17 cellular contexts compared by ENCODE assay signal in genomic region chr19:19619849-19620210, GRCh38. TPM values are rescaled to one million over a fixed set of nuclear protein-coding genes. Genes with fewer than 3 reads are reported as not detected.
A peak's percentile ranks its signal among the peaks of the same experiment; 100 is the strongest.
DNase-seq lines count a peak whose midpoint lies in the region; ATAC-seq, FAIRE-seq and TF ChIP-seq lines count a peak whose summit lies in the region.
"Had no signal": no experiment of that assay in that cellular context is flagged by ENCODE, and none has a peak within 500 bp of the region (broad histone marks: within the 10 kb centered on the region; RNA-seq: fewer than 3 reads in every experiment).

No MANE protein-coding gene starts in this region.

- no peaks in the 10 kb centered on the region for H3K79me2 ChIP-seq in HepG2 (ENCODE audit: insufficient read depth, low read length)

- POLR2A ChIA-PET in HepG2 (lab: Yijun Ruan, JAX): no interaction called here
- POLR2A ChIA-PET in naive thymus-derived CD4-positive, alpha-beta T cell (lab: Charles Lee): interaction anchor here (1.6 to 2.6 kb wide), 3 partner anchors 17 to 202 kb away, joined by 4 to 9 read pairs (median 8); partner anchors contain the start of gene ZNF506

- in situ Hi-C loops in HepG2 (cut with HindIII; ENCODE audit: extremely low pct_ligation_motif_present, low pct_unique_long_range_greater_than_20kb): no loop called here

- no peak overlapping the region for H3K4me3 Mint-ChIP-seq in dendritic cell treated with granulocyte-macrophage colony-stimulating factor and Interleukin-4, amounts not matched to agents 40 ng/mL and 50 ng/mL, for 4 days
- no peak overlapping the region for H3K4me3 Mint-ChIP-seq in naive thymus-derived CD4-positive, alpha-beta T cell

- peaks cover 30% of the 10 kb centered on the region for H3K4me1 Mint-ChIP-seq in dendritic cell treated with granulocyte-macrophage colony-stimulating factor and Interleukin-4, amounts not matched to agents 40 ng/mL and 50 ng/mL, for 4 days (ENCODE audit: low read depth)
- H3K4me1 Mint-ChIP-seq in naive thymus-derived CD4-positive, alpha-beta T cell: peaks cover 34 to 58% (median 43%) of the 10 kb centered on the region in 7 donors

- H3K36me3 Mint-ChIP-seq in dendritic cell treated with granulocyte-macrophage colony-stimulating factor and Interleukin-4, amounts not matched to agents 40 ng/mL and 50 ng/mL, for 4 days (ENCODE audit: low read depth): peaks cover 27% of the 10 kb centered on the region
- H3K36me3 Mint-ChIP-seq in naive thymus-derived CD4-positive, alpha-beta T cell: peaks cover 0 to 29% (median 11%) of the 10 kb centered on the region in 5 donors

- ATAC-seq in HepG2: no peak
- ATAC-seq in right lobe of liver: no peak
- no peak for ATAC-seq in naive thymus-derived CD4-positive, alpha-beta T cell
- no peak for ATAC-seq in GM18909 (IDR thresholded peaks at IDR 0.05; ENCODE audit: poor library complexity, unreplicated experiment)
- no peak for ATAC-seq in Right ventricle myocardium inferior

- no peak for DNase-seq in HepG2 (ENCODE audit: low spot score)
- no peak for DNase-seq in right lobe of liver
- DNase-seq in naive thymus-derived CD4-positive, alpha-beta T cell: no peak
- DNase-seq in OCI-M1 (lab: John Stamatoyannopoulos, UW): no peak
- DNase-seq in NCI-H524 treated with DMSO at 0.1 percent for 48 hours (lab: John Stamatoyannopoulos, UW): no peak
- no peak for DNase-seq in Right ventricle myocardium inferior (ENCODE audit: missing footprints)
- DNase-seq: C1 segment of cervical spinal cord, Caco-2, NCI-H1048, NCI-H1436 treated with DMSO at 0.1 percent for 48 hours, NCI-H2029 treated with DMSO at 0.1 percent for 48 hours, NCI-H2171 treated with DMSO at 0.1 percent for 48 hours, NCI-H446 treated with DMSO at 0.1 percent for 48 hours, NCI-H774 had no signal

- CTCF ChIA-PET in HepG2 (lab: Yijun Ruan, JAX; ENCODE audit: low intra/inter-chr PET ratio, low total read pairs): no interaction called here
- CTCF ChIA-PET in naive thymus-derived CD4-positive, alpha-beta T cell (lab: Charles Lee): interaction anchor here (0.6 to 1.8 kb wide), 2 partner anchors 7 to 66 kb away, joined by 3 to 7 read pairs; no protein-coding TSS in a partner anchor

- no peak overlapping the region for H2AFZ ChIP-seq in HepG2 (ENCODE audit: low read length)

- H3K9ac ChIP-seq in HepG2 (ENCODE audit: insufficient read depth, low read depth, low read length): no peak overlapping the region

- H3K27ac Mint-ChIP-seq in dendritic cell treated with granulocyte-macrophage colony-stimulating factor and Interleukin-4, amounts not matched to agents 40 ng/mL and 50 ng/mL, for 4 days: peak overlapping the region; percentile 56
- H3K27ac Mint-ChIP-seq in naive thymus-derived CD4-positive, alpha-beta T cell: peak overlapping the region in 5 of 9 donors; percentile 62 to 95 (median 74)

- 18% methylated on average over 7 of the region's 7 CpGs for WGBS in HepG2 (ENCODE audit: low lambda C conversion rate)
- WGBS in right lobe of liver (ENCODE audit: insufficient coverage, low coverage, low lambda C conversion rate, missing lambda C conversion rate): 79% methylated on average over 6 of the region's 7 CpGs

- intact Hi-C loops in HepG2 (cut with micrococcal nuclease; ENCODE audit: unreplicated experiment) (no loop called here), right lobe of liver (cut with DNase I) (no loop called here), Right ventricle myocardium inferior (cut with DNase I) (no loop called here)
- intact Hi-C loops in dendritic cell treated with granulocyte-macrophage colony-stimulating factor and Interleukin-4, amounts not matched to agents 40 ng/mL and 50 ng/mL, for 4 days (cut with micrococcal nuclease): loop anchor here (2.0 kb wide), 1 partner anchor 43 kb away; the partner anchor contains the start of gene ATP13A1
- intact Hi-C loops in naive thymus-derived CD4-positive, alpha-beta T cell (cut with micrococcal nuclease): loop anchor here (2.0 to 10.0 kb wide), 2 partner anchors 43 to 425 kb away; partner anchors contain the start of genes ATP13A1 (in 1 of the 2), BORCS8 (in 1 of the 2) and RFXANK (in 1 of the 2)

- no peak overlapping the region for H3K4me3 ChIP-seq in HepG2 (replicated peaks in 1 of 3; ENCODE audit: insufficient read depth in 1 of 3, low read depth in 2 of 3, low read length in 3 of 3)
- no peak overlapping the region for H3K4me3 ChIP-seq in right lobe of liver
- no peak overlapping the region for H3K4me3 ChIP-seq in naive thymus-derived CD4-positive, alpha-beta T cell (ENCODE audit: low read length)

- no TSS peak for BruUV-seq in HepG2 (replicated peaks; lab: Mats Ljungman, UMichigan)

- TF ChIP-seq EP300 in HepG2 (IDR thresholded peaks at IDR 0.05; ENCODE audit: low read depth in 2 of 2, low read length in 2 of 2) (no peak), HepG2 (CRISPR knock-in tag; IDR thresholded peaks at IDR 0.05; ENCODE audit: borderline replicate concordance) (no peak)

- no peaks in the 10 kb centered on the region for H3K9me3 Mint-ChIP-seq in dendritic cell treated with granulocyte-macrophage colony-stimulating factor and Interleukin-4, amounts not matched to agents 40 ng/mL and 50 ng/mL, for 4 days
- H3K9me3 Mint-ChIP-seq in naive thymus-derived CD4-positive, alpha-beta T cell: no peaks in the 10 kb centered on the region

- TF ChIP-seq CTCF in HepG2 (CRISPR knock-in tag; IDR thresholded peaks at IDR 0.05): no peak
- TF ChIP-seq CTCF in right lobe of liver (IDR thresholded peaks at IDR 0.05): no peak

- H3K27me3 ChIP-seq in HepG2 (ENCODE audit: control insufficient read depth in 1 of 2, insufficient read depth in 2 of 2, low read length in 2 of 2): no peaks in the 10 kb centered on the region; a peak in 1 of 5 replicates
- no peaks in the 10 kb centered on the region for H3K27me3 ChIP-seq in right lobe of liver
- no peaks in the 10 kb centered on the region for H3K27me3 ChIP-seq in naive thymus-derived CD4-positive, alpha-beta T cell (ENCODE audit: control insufficient read depth in 2 of 2, insufficient read depth in 2 of 2, low read length in 2 of 2)

- TF ChIP-seq RAD21 in HepG2 (CRISPR knock-in tag; IDR thresholded peaks at IDR 0.05): no peak

- FAIRE-seq in HepG2 (lab: Jason Lieb, UNC): no peak
- FAIRE-seq: H54 had no signal

- H3K9me3 ChIP-seq in HepG2 (ENCODE audit: low read length): no peaks in the 10 kb centered on the region
- no peaks in the 10 kb centered on the region for H3K9me3 ChIP-seq in right lobe of liver
- no peaks in the 10 kb centered on the region for H3K9me3 ChIP-seq in naive thymus-derived CD4-positive, alpha-beta T cell (ENCODE audit: control insufficient read depth in 2 of 3, low read length in 3 of 3)
- H3K9me3 ChIP-seq: Caco-2 had no signal

- peaks cover 9% of the 10 kb centered on the region for H3K27me3 Mint-ChIP-seq in dendritic cell treated with granulocyte-macrophage colony-stimulating factor and Interleukin-4, amounts not matched to agents 40 ng/mL and 50 ng/mL, for 4 days
- H3K27me3 Mint-ChIP-seq in naive thymus-derived CD4-positive, alpha-beta T cell: no peaks in the 10 kb centered on the region

- no peaks in the 10 kb centered on the region for H4K20me1 ChIP-seq in HepG2 (ENCODE audit: insufficient read depth, low read length)

- no peak overlapping the region for H3K27ac ChIP-seq in HepG2 (ENCODE audit: extremely low read length, insufficient read depth, low read length)
- no peak overlapping the region for H3K27ac ChIP-seq in right lobe of liver
- no peak overlapping the region for H3K27ac ChIP-seq in naive thymus-derived CD4-positive, alpha-beta T cell (ENCODE audit: low read depth, low read length)

- TF ChIP-seq POLR2A in HepG2 (IDR thresholded peaks at IDR 0.05; ENCODE audit: insufficient read depth in 1 of 2, low read depth in 2 of 2, low read length in 2 of 2) (no peak), right lobe of liver (IDR thresholded peaks at IDR 0.05) (no peak)

- H3K4me1 ChIP-seq in HepG2 (ENCODE audit: insufficient read depth, low read length): peaks cover 24% of the 10 kb centered on the region
- H3K4me1 ChIP-seq in right lobe of liver: no peaks in the 10 kb centered on the region
- H3K4me1 ChIP-seq in naive thymus-derived CD4-positive, alpha-beta T cell (ENCODE audit: control insufficient read depth in 2 of 2, insufficient read depth in 2 of 2, low read length in 2 of 2): peaks cover 16 to 23% of the 10 kb centered on the region in 2 donors
- H3K4me1 ChIP-seq: Caco-2 had no signal

- no peaks in the 10 kb centered on the region for H3K36me3 ChIP-seq in HepG2 (replicated peaks in 1 of 2; ENCODE audit: control insufficient read depth in 1 of 2, insufficient read depth in 2 of 2, low read length in 2 of 2)
- no peaks in the 10 kb centered on the region for H3K36me3 ChIP-seq in right lobe of liver
- H3K36me3 ChIP-seq in naive thymus-derived CD4-positive, alpha-beta T cell (ENCODE audit: control insufficient read depth in 2 of 3, insufficient read depth in 3 of 3, low read length in 3 of 3): peaks cover 0 to 15% (median 0%) of the 10 kb centered on the region in 3 experiments

- peak overlapping the region; percentile 42; the same call in 1 of the 2 replicates for H3K4me2 ChIP-seq in HepG2 (ENCODE audit: low read depth, low read length)

RNA-seq across cellular contexts. Expression of gene PBX4, which starts 1.3 kb away (rescaled TPM):
- not detected in 2 replicates for total RNA-seq in HepG2 (2016; rRNA removed; fragmentation: Illumina TruSeq; extraction: Trizol)
- total RNA-seq in HepG2 (2016; cell fraction: cytosol; rRNA removed; fragmentation: Illumina TruSeq; extraction: Trizol; ENCODE audit: low read depth): not detected in 2 replicates
- total RNA-seq in HepG2 (2016; cell fraction: insoluble cytoplasmic fraction; rRNA removed; fragmentation: Illumina TruSeq; extraction: Trizol): not detected in 2 replicates
- not detected in 2 replicates for total RNA-seq in HepG2 (2016; cell fraction: membrane; rRNA removed; fragmentation: Illumina TruSeq; extraction: Trizol)
- total RNA-seq in HepG2 (2016; cell fraction: nucleus; rRNA removed; fragmentation: Illumina TruSeq; extraction: Trizol): not detected in 2 replicates
- polyA plus RNA-seq in HepG2 (2011; rRNA removed): not detected in 2 replicates
- polyA plus RNA-seq in HepG2 (2011; cell fraction: cytosol; rRNA removed): not detected in 2 replicates
- not detected in 2 replicates for polyA plus RNA-seq in HepG2 (2011; cell fraction: nucleus; rRNA removed)
- polyA plus RNA-seq in HepG2 (2012): not detected in 2 replicates
- not detected in 2 replicates for polyA plus RNA-seq in HepG2 (2016; cell fraction: cytosol; fragmentation: Illumina TruSeq; extraction: Trizol; ENCODE audit: low read depth)
- polyA plus RNA-seq in HepG2 (2016; cell fraction: insoluble cytoplasmic fraction; fragmentation: Illumina TruSeq; extraction: Trizol; ENCODE audit: low read depth): not detected in 2 replicates
- polyA plus RNA-seq in HepG2 (2016; cell fraction: membrane; fragmentation: Illumina TruSeq; extraction: Trizol; ENCODE audit: low read depth): not detected in 2 replicates
- polyA plus RNA-seq in HepG2 (2016; cell fraction: nucleus; fragmentation: Illumina TruSeq; extraction: Trizol; ENCODE audit: insufficient read depth, low read depth): not detected in 2 replicates
- polyA minus RNA-seq in HepG2 (2011; rRNA and poly(A)+ RNA removed; ENCODE audit: low replicate concordance): 2.6 TPM in 1 of 2 replicates, not detected in the other
- not detected in 2 replicates for polyA minus RNA-seq in HepG2 (2011; cell fraction: cytosol; rRNA and poly(A)+ RNA removed)
- polyA minus RNA-seq in HepG2 (2011; cell fraction: nucleus; rRNA and poly(A)+ RNA removed): not detected in 2 replicates
- total RNA-seq in right lobe of liver: under 1 TPM in 1 of 6 experiments, not detected in 5; 0.87 TPM
- total RNA-seq in naive thymus-derived CD4-positive, alpha-beta T cell: 10 to 100 TPM; 22.6 to 42.7 (median 42.0) TPM
- 1 to 10 TPM; 3.8 to 9.2 TPM for polyA plus RNA-seq in naive thymus-derived CD4-positive, alpha-beta T cell
- not detected for total RNA-seq in Right ventricle myocardium inferior

RNA-seq across cellular contexts. Expression of gene LPAR2, which starts 8.2 kb away (rescaled TPM):
- total RNA-seq in HepG2 (2016; rRNA removed; fragmentation: Illumina TruSeq; extraction: Trizol) (0.72 and 0.86 TPM in 2 replicates), right lobe of liver (1 to 10 TPM; 1.7 to 2.7 (median 2.2) TPM), Right ventricle myocardium inferior (0.57 TPM)
- total RNA-seq in HepG2 (2016; cell fraction: cytosol; rRNA removed; fragmentation: Illumina TruSeq; extraction: Trizol; ENCODE audit: low read depth): not detected in 2 replicates
- total RNA-seq in HepG2 (2016; cell fraction: insoluble cytoplasmic fraction; rRNA removed; fragmentation: Illumina TruSeq; extraction: Trizol): 0.27 and 0.82 TPM in 2 replicates
- 0.19 TPM in 1 of 2 replicates, not detected in the other for total RNA-seq in HepG2 (2016; cell fraction: membrane; rRNA removed; fragmentation: Illumina TruSeq; extraction: Trizol)
- 0.50 and 1.2 TPM in 2 replicates for total RNA-seq in HepG2 (2016; cell fraction: nucleus; rRNA removed; fragmentation: Illumina TruSeq; extraction: Trizol)
- 3.6 TPM in 2 replicates for polyA plus RNA-seq in HepG2 (2011; rRNA removed)
- polyA plus RNA-seq in HepG2 (2011; cell fraction: cytosol; rRNA removed): 0.54 and 0.72 TPM in 2 replicates
- polyA plus RNA-seq in HepG2 (2011; cell fraction: nucleus; rRNA removed): 37.6 and 51.5 TPM in 2 replicates
- 4.0 and 4.3 TPM in 2 replicates for polyA plus RNA-seq in HepG2 (2012)
- 0.12 and 0.14 TPM in 2 replicates for polyA plus RNA-seq in HepG2 (2016; cell fraction: cytosol; fragmentation: Illumina TruSeq; extraction: Trizol; ENCODE audit: low read depth)
- polyA plus RNA-seq in HepG2 (2016; cell fraction: insoluble cytoplasmic fraction; fragmentation: Illumina TruSeq; extraction: Trizol; ENCODE audit: low read depth): 0.24 and 0.39 TPM in 2 replicates
- not detected in 2 replicates for polyA plus RNA-seq in HepG2 (2016; cell fraction: membrane; fragmentation: Illumina TruSeq; extraction: Trizol; ENCODE audit: low read depth)
- 6.2 and 6.6 TPM in 2 replicates for polyA plus RNA-seq in HepG2 (2016; cell fraction: nucleus; fragmentation: Illumina TruSeq; extraction: Trizol; ENCODE audit: insufficient read depth, low read depth)
- 1.3 and 4.7 TPM in 2 replicates for polyA minus RNA-seq in HepG2 (2011; rRNA and poly(A)+ RNA removed; ENCODE audit: low replicate concordance)
- polyA minus RNA-seq in HepG2 (2011; cell fraction: cytosol; rRNA and poly(A)+ RNA removed): not detected in 2 replicates
- polyA minus RNA-seq in HepG2 (2011; cell fraction: nucleus; rRNA and poly(A)+ RNA removed): 1.6 and 5.4 TPM in 2 replicates
- total RNA-seq in naive thymus-derived CD4-positive, alpha-beta T cell: 10 to 100 TPM; 64.4 to 91.7 (median 75.0) TPM
- polyA plus RNA-seq in naive thymus-derived CD4-positive, alpha-beta T cell: 10 to 100 TPM; 16.5 to 43.2 TPM

RNA-seq across cellular contexts. Expression of gene GMIP, which starts 23.6 kb away (rescaled TPM):
- total RNA-seq in HepG2 (2016; rRNA removed; fragmentation: Illumina TruSeq; extraction: Trizol) (1.3 and 1.8 TPM in 2 replicates), right lobe of liver (1 to 10 TPM; 3.5 to 8.0 (median 4.4) TPM), Right ventricle myocardium inferior (4.5 TPM)
- total RNA-seq in HepG2 (2016; cell fraction: cytosol; rRNA removed; fragmentation: Illumina TruSeq; extraction: Trizol; ENCODE audit: low read depth): 0.88 and 1.5 TPM in 2 replicates
- total RNA-seq in HepG2 (2016; cell fraction: insoluble cytoplasmic fraction; rRNA removed; fragmentation: Illumina TruSeq; extraction: Trizol): 1.4 and 1.5 TPM in 2 replicates
- 0.80 and 1.5 TPM in 2 replicates for total RNA-seq in HepG2 (2016; cell fraction: membrane; rRNA removed; fragmentation: Illumina TruSeq; extraction: Trizol)
- 1.7 and 2.0 TPM in 2 replicates for total RNA-seq in HepG2 (2016; cell fraction: nucleus; rRNA removed; fragmentation: Illumina TruSeq; extraction: Trizol)
- 1.4 and 1.5 TPM in 2 replicates for polyA plus RNA-seq in HepG2 (2011; rRNA removed)
- polyA plus RNA-seq in HepG2 (2011; cell fraction: cytosol; rRNA removed): 0.62 and 0.71 TPM in 2 replicates
- polyA plus RNA-seq in HepG2 (2011; cell fraction: nucleus; rRNA removed): 16.5 and 21.4 TPM in 2 replicates
- polyA plus RNA-seq in HepG2 (2012): 2.1 and 3.2 TPM in 2 replicates
- 0.38 and 0.47 TPM in 2 replicates for polyA plus RNA-seq in HepG2 (2016; cell fraction: cytosol; fragmentation: Illumina TruSeq; extraction: Trizol; ENCODE audit: low read depth)
- 1.8 and 2.2 TPM in 2 replicates for polyA plus RNA-seq in HepG2 (2016; cell fraction: insoluble cytoplasmic fraction; fragmentation: Illumina TruSeq; extraction: Trizol; ENCODE audit: low read depth)
- polyA plus RNA-seq in HepG2 (2016; cell fraction: membrane; fragmentation: Illumina TruSeq; extraction: Trizol; ENCODE audit: low read depth): 0.83 and 0.98 TPM in 2 replicates
- 4.6 and 6.5 TPM in 2 replicates for polyA plus RNA-seq in HepG2 (2016; cell fraction: nucleus; fragmentation: Illumina TruSeq; extraction: Trizol; ENCODE audit: insufficient read depth, low read depth)
- 1.3 and 6.5 TPM in 2 replicates for polyA minus RNA-seq in HepG2 (2011; rRNA and poly(A)+ RNA removed; ENCODE audit: low replicate concordance)
- polyA minus RNA-seq in HepG2 (2011; cell fraction: cytosol; rRNA and poly(A)+ RNA removed): 0.79 and 2.2 TPM in 2 replicates
- 2.4 and 3.0 TPM in 2 replicates for polyA minus RNA-seq in HepG2 (2011; cell fraction: nucleus; rRNA and poly(A)+ RNA removed)
- total RNA-seq in naive thymus-derived CD4-positive, alpha-beta T cell: 100 to 1,000 TPM in 3 of 5 experiments, 10 to 100 TPM in 2; 97.2 to 141 (median 109) TPM
- 10 to 100 TPM; 32.9 to 68.6 TPM for polyA plus RNA-seq in naive thymus-derived CD4-positive, alpha-beta T cell

RNA-seq across cellular contexts. Expression of gene ATP13A1, which starts 43.6 kb away (rescaled TPM):
- total RNA-seq in HepG2 (2016; rRNA removed; fragmentation: Illumina TruSeq; extraction: Trizol) (9.8 and 23.2 TPM in 2 replicates), right lobe of liver (100 to 1,000 TPM in 1 of 6 experiments, 10 to 100 TPM in 5; 26.3 to 159 (median 28.0) TPM), Right ventricle myocardium inferior (20.1 TPM)
- 8.5 and 9.9 TPM in 2 replicates for total RNA-seq in HepG2 (2016; cell fraction: cytosol; rRNA removed; fragmentation: Illumina TruSeq; extraction: Trizol; ENCODE audit: low read depth)
- 5.9 and 25.7 TPM in 2 replicates for total RNA-seq in HepG2 (2016; cell fraction: insoluble cytoplasmic fraction; rRNA removed; fragmentation: Illumina TruSeq; extraction: Trizol)
- total RNA-seq in HepG2 (2016; cell fraction: membrane; rRNA removed; fragmentation: Illumina TruSeq; extraction: Trizol): 11.2 and 13.7 TPM in 2 replicates
- 38.0 and 41.5 TPM in 2 replicates for total RNA-seq in HepG2 (2016; cell fraction: nucleus; rRNA removed; fragmentation: Illumina TruSeq; extraction: Trizol)
- 41.0 and 41.7 TPM in 2 replicates for polyA plus RNA-seq in HepG2 (2011; rRNA removed)
- polyA plus RNA-seq in HepG2 (2011; cell fraction: cytosol; rRNA removed): 10.1 and 16.3 TPM in 2 replicates
- polyA plus RNA-seq in HepG2 (2011; cell fraction: nucleus; rRNA removed): 461 and 645 TPM in 2 replicates
- polyA plus RNA-seq in HepG2 (2012): 25.9 and 38.7 TPM in 2 replicates
- polyA plus RNA-seq in HepG2 (2016; cell fraction: cytosol; fragmentation: Illumina TruSeq; extraction: Trizol; ENCODE audit: low read depth): 4.4 and 5.2 TPM in 2 replicates
- polyA plus RNA-seq in HepG2 (2016; cell fraction: insoluble cytoplasmic fraction; fragmentation: Illumina TruSeq; extraction: Trizol; ENCODE audit: low read depth): 7.4 and 11.3 TPM in 2 replicates
- polyA plus RNA-seq in HepG2 (2016; cell fraction: membrane; fragmentation: Illumina TruSeq; extraction: Trizol; ENCODE audit: low read depth): 8.0 and 10.2 TPM in 2 replicates
- 159 and 170 TPM in 2 replicates for polyA plus RNA-seq in HepG2 (2016; cell fraction: nucleus; fragmentation: Illumina TruSeq; extraction: Trizol; ENCODE audit: insufficient read depth, low read depth)
- polyA minus RNA-seq in HepG2 (2011; rRNA and poly(A)+ RNA removed; ENCODE audit: low replicate concordance): 80.6 and 93.0 TPM in 2 replicates
- 18.7 and 21.6 TPM in 2 replicates for polyA minus RNA-seq in HepG2 (2011; cell fraction: cytosol; rRNA and poly(A)+ RNA removed)
- 57.6 and 63.4 TPM in 2 replicates for polyA minus RNA-seq in HepG2 (2011; cell fraction: nucleus; rRNA and poly(A)+ RNA removed)
- total RNA-seq in naive thymus-derived CD4-positive, alpha-beta T cell: 100 to 1,000 TPM in 2 of 5 experiments, 10 to 100 TPM in 3; 86.5 to 138 (median 98.9) TPM
- 10 to 100 TPM; 22.2 to 52.7 TPM for polyA plus RNA-seq in naive thymus-derived CD4-positive, alpha-beta T cell

RNA-seq across cellular contexts. Expression of gene ZNF101, which starts 48.8 kb away (rescaled TPM):
- total RNA-seq in HepG2 (2016; rRNA removed; fragmentation: Illumina TruSeq; extraction: Trizol): 28.9 and 35.3 TPM in 2 replicates
- 5.8 and 9.2 TPM in 2 replicates for total RNA-seq in HepG2 (2016; cell fraction: cytosol; rRNA removed; fragmentation: Illumina TruSeq; extraction: Trizol; ENCODE audit: low read depth)
- total RNA-seq in HepG2 (2016; cell fraction: insoluble cytoplasmic fraction; rRNA removed; fragmentation: Illumina TruSeq; extraction: Trizol): 30.1 and 36.1 TPM in 2 replicates
- total RNA-seq in HepG2 (2016; cell fraction: membrane; rRNA removed; fragmentation: Illumina TruSeq; extraction: Trizol): 18.6 and 18.7 TPM in 2 replicates
- 18.7 and 19.2 TPM in 2 replicates for total RNA-seq in HepG2 (2016; cell fraction: nucleus; rRNA removed; fragmentation: Illumina TruSeq; extraction: Trizol)
- 10.9 and 12.9 TPM in 2 replicates for polyA plus RNA-seq in HepG2 (2011; rRNA removed)
- polyA plus RNA-seq in HepG2 (2011; cell fraction: cytosol; rRNA removed): 5.0 and 7.2 TPM in 2 replicates
- polyA plus RNA-seq in HepG2 (2011; cell fraction: nucleus; rRNA removed): 5.5 and 6.9 TPM in 2 replicates
- polyA plus RNA-seq in HepG2 (2012): 7.8 and 8.8 TPM in 2 replicates
- 4.9 and 6.0 TPM in 2 replicates for polyA plus RNA-seq in HepG2 (2016; cell fraction: cytosol; fragmentation: Illumina TruSeq; extraction: Trizol; ENCODE audit: low read depth)
- polyA plus RNA-seq in HepG2 (2016; cell fraction: insoluble cytoplasmic fraction; fragmentation: Illumina TruSeq; extraction: Trizol; ENCODE audit: low read depth): 24.4 and 28.4 TPM in 2 replicates
- 9.1 and 9.6 TPM in 2 replicates for polyA plus RNA-seq in HepG2 (2016; cell fraction: membrane; fragmentation: Illumina TruSeq; extraction: Trizol; ENCODE audit: low read depth)
- polyA plus RNA-seq in HepG2 (2016; cell fraction: nucleus; fragmentation: Illumina TruSeq; extraction: Trizol; ENCODE audit: insufficient read depth, low read depth): 23.5 and 25.1 TPM in 2 replicates
- 4.7 and 7.8 TPM in 2 replicates for polyA minus RNA-seq in HepG2 (2011; rRNA and poly(A)+ RNA removed; ENCODE audit: low replicate concordance)
- 6.7 and 11.7 TPM in 2 replicates for polyA minus RNA-seq in HepG2 (2011; cell fraction: cytosol; rRNA and poly(A)+ RNA removed)
- polyA minus RNA-seq in HepG2 (2011; cell fraction: nucleus; rRNA and poly(A)+ RNA removed): 16.0 and 18.4 TPM in 2 replicates
- total RNA-seq in right lobe of liver: 1 to 10 TPM; 1.7 to 5.1 (median 3.0) TPM
- 100 to 1,000 TPM in 2 of 5 experiments, 10 to 100 TPM in 3; 67.8 to 202 (median 74.9) TPM for total RNA-seq in naive thymus-derived CD4-positive, alpha-beta T cell
- 100 to 1,000 TPM; 113 to 143 TPM for polyA plus RNA-seq in naive thymus-derived CD4-positive, alpha-beta T cell
- 2.7 TPM for total RNA-seq in Right ventricle myocardium inferior

Comparison
In these comparisons a context has a peak if more than half of its experiments do, and no peak if none do; other contexts are left out.
1. RNA of gene PBX4, which starts 1.3 kb away (total RNA-seq): 22.6 to 42.7 TPM in naive thymus-derived CD4-positive, alpha-beta T cell; 0.87 TPM in right lobe of liver, not detected in Right ventricle myocardium inferior (single experiment) and not detected in HepG2; every median in the first group is over 10 times any median in the second.
2. RNA of gene LPAR2, which starts 8.2 kb away (total RNA-seq): 64.4 to 91.7 TPM in naive thymus-derived CD4-positive, alpha-beta T cell; 1.7 to 2.7 TPM in right lobe of liver, 0.19 to 1.2 TPM in HepG2 and 0.57 TPM in Right ventricle myocardium inferior (single experiment); every median in the first group is over 10 times any median in the second.
3. RNA of gene GMIP, which starts 23.6 kb away (total RNA-seq): 97.2 to 141 TPM in naive thymus-derived CD4-positive, alpha-beta T cell; 3.5 to 8.0 TPM in right lobe of liver, 4.5 TPM in Right ventricle myocardium inferior (single experiment) and 0.80 to 2.0 TPM in HepG2; every median in the first group is over 10 times any median in the second.
4. intact Hi-C loops: an anchor here in dendritic cell treated with granulocyte-macrophage colony-stimulating factor and Interleukin-4, amounts not matched to agents 40 ng/mL and 50 ng/mL, for 4 days (2.0 kb wide) and naive thymus-derived CD4-positive, alpha-beta T cell (2.0 to 10.0 kb wide); none called in HepG2, right lobe of liver and Right ventricle myocardium inferior.